1 cellular context compared by ENCODE assay signal in genomic region chr19:53328967-53329366, GRCh38.
TF ChIP-seq lines count a peak whose summit lies in the region.

No MANE protein-coding gene starts in this region.

TF ChIP-seq in IMR-90, 13 proteins besides CTCF, POLR2A, EP300 and RAD21 (continued from another document):
- no peak for TF ChIP-seq CHD1 (IDR thresholded peaks at IDR 0.05; ENCODE audit: low read depth, low read length)
- no peak for TF ChIP-seq NFE2L2 (IDR thresholded peaks at IDR 0.05; ENCODE audit: low read depth, low read length)
- no peak for TF ChIP-seq BHLHE40 (IDR thresholded peaks at IDR 0.05; ENCODE audit: low read depth, low read length)
- no peak for TF ChIP-seq RCOR1 (IDR thresholded peaks at IDR 0.05; ENCODE audit: insufficient replicate concordance, low read length)
- no peak for TF ChIP-seq SMC3 (IDR thresholded peaks at IDR 0.05; ENCODE audit: low read depth, low read length)
- no peak for TF ChIP-seq MAFK (IDR thresholded peaks at IDR 0.05; ENCODE audit: low read depth, low read length)
- no peak for TF ChIP-seq CEBPB (IDR thresholded peaks at IDR 0.05; ENCODE audit: low read depth, low read length)
- no peak for TF ChIP-seq USF2 (IDR thresholded peaks at IDR 0.05; ENCODE audit: low read depth, low read length)
- TF ChIP-seq MAZ (IDR thresholded peaks at IDR 0.05; ENCODE audit: borderline replicate concordance, low read depth, low read length): no peak
